In the genomic region with DNA sequence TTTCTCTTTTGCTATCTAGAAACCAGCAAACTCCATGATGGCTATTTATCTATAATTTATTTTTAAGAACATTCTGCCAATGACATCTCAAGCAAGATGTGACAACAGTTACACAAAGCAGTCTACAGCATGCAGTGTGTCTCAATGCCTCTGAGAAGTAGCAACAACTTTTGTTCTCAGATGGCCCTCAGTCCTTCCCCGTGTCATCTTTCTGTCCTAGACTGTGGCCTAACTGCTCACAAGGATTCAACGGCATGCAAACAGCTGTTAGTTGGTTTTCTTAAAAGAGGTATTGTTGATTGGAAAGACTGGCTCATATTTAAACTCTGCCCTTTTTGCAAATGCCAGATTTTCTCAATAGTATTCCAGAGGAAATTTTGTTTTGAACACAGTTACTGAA, we compare ENCODE assay signal across 24 cellular contexts. TPM values are rescaled to one million over a fixed set of nuclear protein-coding genes. Genes with fewer than 3 reads are reported as not detected.
"Had no signal": no experiment of that assay in that cellular context is flagged by ENCODE, and none has a peak within 500 bp of the region (broad histone marks: within the 10 kb centered on the region; RNA-seq: fewer than 3 reads in every experiment).

No MANE protein-coding gene starts in this region.

- H3K4me3 ChIP-seq: colonic mucosa, esophagus muscularis mucosa, lung, neural progenitor cell, sigmoid colon, skin epidermis, spleen, thoracic aorta, tibial nerve, upper lobe of left lung had no signal

- H2AFZ ChIP-seq: neural progenitor cell, parathyroid adenoma had no signal

- H3K79me2 ChIP-seq: parathyroid adenoma had no signal

- H3K4me2 ChIP-seq: neural progenitor cell had no signal

- H3K4me1 ChIP-seq: colonic mucosa, esophagus muscularis mucosa, parathyroid adenoma, sigmoid colon, upper lobe of left lung had no signal

- H3K27me3 ChIP-seq: colonic mucosa, sigmoid colon, tibial nerve, upper lobe of left lung had no signal

- H3K36me3 ChIP-seq: colonic mucosa, esophagus muscularis mucosa, neural progenitor cell, sigmoid colon, spleen, thoracic aorta, tibial nerve, upper lobe of left lung had no signal

- DNase-seq: colonic mucosa; effector memory CD4-positive, alpha-beta T cell; foreskin melanocyte; hypothalamus; immature natural killer cell; islet precursor cell; kidney glomerular epithelial cell; left colon; naive thymus-derived CD4-positive, alpha-beta T cell; sigmoid colon; spleen; stimulated activated CD4-positive, alpha-beta T cell treated with anti-CD3 and anti-CD28 coated beads, Interleukin-4, amount 100 ng/mL, for 4 hours; stimulated activated naive CD8-positive, alpha-beta T cell treated with anti-CD3 and anti-CD28 coated beads, Interleukin-15, Interleukin-2, amounts not matched to agents 100 U/mL and 50 U/mL, for 24 hours; substantia nigra; upper lobe of left lung had no signal

- H3K9ac ChIP-seq: neural progenitor cell, parathyroid adenoma had no signal

- H3K27ac ChIP-seq: colonic mucosa, esophagus muscularis mucosa, neural progenitor cell, parathyroid adenoma, sigmoid colon, spleen, thoracic aorta, upper lobe of left lung had no signal

- H3K9me3 ChIP-seq: colonic mucosa, esophagus muscularis mucosa, sigmoid colon, spleen, thoracic aorta, tibial nerve, upper lobe of left lung had no signal

- ATAC-seq: left colon; naive thymus-derived CD4-positive, alpha-beta T cell; stimulated activated memory B cell treated with anti-CD40 and anti-IgM and Interleukin-4, amounts not matched to agents 10 μg/mL and 1 μg/mL and 100 μg/mL, for 72 hours; stimulated activated naive CD8-positive, alpha-beta T cell treated with anti-CD3 and anti-CD28 coated beads, Interleukin-15, Interleukin-2, amounts not matched to agents 100 U/mL and 50 U/mL, for 24 hours had no signal

RNA-seq across cellular contexts. Expression of gene F13A1, which starts 26.0 kb away (rescaled TPM):
- total RNA-seq: endothelial cell of umbilical vein had no signal
- polyA plus RNA-seq: endothelial cell of umbilical vein had no signal
